Comparison of ENCODE assay signal across 1 cellular context in genomic region chr5:39459091-39459490, GRCh38.
TF ChIP-seq lines count a peak whose summit lies in the region.

No MANE protein-coding gene starts in this region.

TF ChIP-seq in GM23338, 12 proteins besides CTCF, POLR2A, EP300 and RAD21 (continued from another document):
- TF ChIP-seq, protein P1, sequence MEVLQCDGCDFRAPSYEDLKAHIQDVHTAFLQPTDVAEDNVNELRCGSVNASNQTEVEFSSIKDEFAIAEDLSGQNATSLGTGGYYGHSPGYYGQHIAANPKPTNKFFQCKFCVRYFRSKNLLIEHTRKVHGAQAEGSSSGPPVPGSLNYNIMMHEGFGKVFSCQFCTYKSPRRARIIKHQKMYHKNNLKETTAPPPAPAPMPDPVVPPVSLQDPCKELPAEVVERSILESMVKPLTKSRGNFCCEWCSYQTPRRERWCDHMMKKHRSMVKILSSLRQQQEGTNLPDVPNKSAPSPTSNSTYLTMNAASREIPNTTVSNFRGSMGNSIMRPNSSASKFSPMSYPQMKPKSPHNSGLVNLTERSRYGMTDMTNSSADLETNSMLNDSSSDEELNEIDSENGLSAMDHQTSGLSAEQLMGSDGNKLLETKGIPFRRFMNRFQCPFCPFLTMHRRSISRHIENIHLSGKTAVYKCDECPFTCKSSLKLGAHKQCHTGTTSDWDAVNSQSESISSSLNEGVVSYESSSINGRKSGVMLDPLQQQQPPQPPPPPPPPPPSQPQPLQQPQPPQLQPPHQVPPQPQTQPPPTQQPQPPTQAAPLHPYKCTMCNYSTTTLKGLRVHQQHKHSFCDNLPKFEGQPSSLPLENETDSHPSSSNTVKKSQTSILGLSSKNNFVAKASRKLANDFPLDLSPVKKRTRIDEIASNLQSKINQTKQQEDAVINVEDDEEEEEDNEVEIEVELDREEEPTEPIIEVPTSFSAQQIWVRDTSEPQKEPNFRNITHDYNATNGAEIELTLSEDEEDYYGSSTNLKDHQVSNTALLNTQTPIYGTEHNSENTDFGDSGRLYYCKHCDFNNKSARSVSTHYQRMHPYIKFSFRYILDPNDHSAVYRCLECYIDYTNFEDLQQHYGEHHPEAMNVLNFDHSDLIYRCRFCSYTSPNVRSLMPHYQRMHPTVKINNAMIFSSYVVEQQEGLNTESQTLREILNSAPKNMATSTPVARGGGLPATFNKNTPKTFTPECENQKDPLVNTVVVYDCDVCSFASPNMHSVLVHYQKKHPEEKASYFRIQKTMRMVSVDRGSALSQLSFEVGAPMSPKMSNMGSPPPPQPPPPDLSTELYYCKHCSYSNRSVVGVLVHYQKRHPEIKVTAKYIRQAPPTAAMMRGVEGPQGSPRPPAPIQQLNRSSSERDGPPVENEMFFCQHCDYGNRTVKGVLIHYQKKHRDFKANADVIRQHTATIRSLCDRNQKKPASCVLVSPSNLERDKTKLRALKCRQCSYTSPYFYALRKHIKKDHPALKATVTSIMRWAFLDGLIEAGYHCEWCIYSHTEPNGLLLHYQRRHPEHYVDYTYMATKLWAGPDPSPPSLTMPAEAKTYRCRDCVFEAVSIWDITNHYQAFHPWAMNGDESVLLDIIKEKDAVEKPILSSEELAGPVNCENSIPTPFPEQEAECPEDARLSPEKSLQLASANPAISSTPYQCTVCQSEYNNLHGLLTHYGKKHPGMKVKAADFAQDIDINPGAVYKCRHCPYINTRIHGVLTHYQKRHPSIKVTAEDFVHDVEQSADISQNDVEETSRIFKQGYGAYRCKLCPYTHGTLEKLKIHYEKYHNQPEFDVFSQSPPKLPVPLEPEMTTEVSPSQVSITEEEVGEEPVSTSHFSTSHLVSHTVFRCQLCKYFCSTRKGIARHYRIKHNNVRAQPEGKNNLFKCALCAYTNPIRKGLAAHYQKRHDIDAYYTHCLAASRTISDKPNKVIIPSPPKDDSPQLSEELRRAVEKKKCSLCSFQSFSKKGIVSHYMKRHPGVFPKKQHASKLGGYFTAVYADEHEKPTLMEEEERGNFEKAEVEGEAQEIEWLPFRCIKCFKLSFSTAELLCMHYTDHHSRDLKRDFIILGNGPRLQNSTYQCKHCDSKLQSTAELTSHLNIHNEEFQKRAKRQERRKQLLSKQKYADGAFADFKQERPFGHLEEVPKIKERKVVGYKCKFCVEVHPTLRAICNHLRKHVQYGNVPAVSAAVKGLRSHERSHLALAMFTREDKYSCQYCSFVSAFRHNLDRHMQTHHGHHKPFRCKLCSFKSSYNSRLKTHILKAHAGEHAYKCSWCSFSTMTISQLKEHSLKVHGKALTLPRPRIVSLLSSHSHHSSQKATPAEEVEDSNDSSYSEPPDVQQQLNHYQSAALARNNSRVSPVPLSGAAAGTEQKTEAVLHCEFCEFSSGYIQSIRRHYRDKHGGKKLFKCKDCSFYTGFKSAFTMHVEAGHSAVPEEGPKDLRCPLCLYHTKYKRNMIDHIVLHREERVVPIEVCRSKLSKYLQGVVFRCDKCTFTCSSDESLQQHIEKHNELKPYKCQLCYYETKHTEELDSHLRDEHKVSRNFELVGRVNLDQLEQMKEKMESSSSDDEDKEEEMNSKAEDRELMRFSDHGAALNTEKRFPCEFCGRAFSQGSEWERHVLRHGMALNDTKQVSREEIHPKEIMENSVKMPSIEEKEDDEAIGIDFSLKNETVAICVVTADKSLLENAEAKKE (CRISPR knock-in tag; IDR thresholded peaks at IDR 0.05), result no peak
- TF ChIP-seq ETS1 (IDR thresholded peaks at IDR 0.05), result no peak
- TF ChIP-seq ZNF114 (CRISPR knock-in tag; IDR thresholded peaks at IDR 0.05), result no peak
- TF ChIP-seq JUNB (IDR thresholded peaks at IDR 0.05; ENCODE audit: unreplicated experiment), result no peak
